ENCODE assay signal across 1 cellular context in genomic region chr20:13626724-13627123, GRCh38.
TF ChIP-seq lines count a peak whose summit lies in the region.

No MANE protein-coding gene starts in this region.

TF ChIP-seq in WTC11, 78 proteins besides CTCF, POLR2A, EP300 and RAD21 (continued from another document):
- TF ChIP-seq, protein P1, sequence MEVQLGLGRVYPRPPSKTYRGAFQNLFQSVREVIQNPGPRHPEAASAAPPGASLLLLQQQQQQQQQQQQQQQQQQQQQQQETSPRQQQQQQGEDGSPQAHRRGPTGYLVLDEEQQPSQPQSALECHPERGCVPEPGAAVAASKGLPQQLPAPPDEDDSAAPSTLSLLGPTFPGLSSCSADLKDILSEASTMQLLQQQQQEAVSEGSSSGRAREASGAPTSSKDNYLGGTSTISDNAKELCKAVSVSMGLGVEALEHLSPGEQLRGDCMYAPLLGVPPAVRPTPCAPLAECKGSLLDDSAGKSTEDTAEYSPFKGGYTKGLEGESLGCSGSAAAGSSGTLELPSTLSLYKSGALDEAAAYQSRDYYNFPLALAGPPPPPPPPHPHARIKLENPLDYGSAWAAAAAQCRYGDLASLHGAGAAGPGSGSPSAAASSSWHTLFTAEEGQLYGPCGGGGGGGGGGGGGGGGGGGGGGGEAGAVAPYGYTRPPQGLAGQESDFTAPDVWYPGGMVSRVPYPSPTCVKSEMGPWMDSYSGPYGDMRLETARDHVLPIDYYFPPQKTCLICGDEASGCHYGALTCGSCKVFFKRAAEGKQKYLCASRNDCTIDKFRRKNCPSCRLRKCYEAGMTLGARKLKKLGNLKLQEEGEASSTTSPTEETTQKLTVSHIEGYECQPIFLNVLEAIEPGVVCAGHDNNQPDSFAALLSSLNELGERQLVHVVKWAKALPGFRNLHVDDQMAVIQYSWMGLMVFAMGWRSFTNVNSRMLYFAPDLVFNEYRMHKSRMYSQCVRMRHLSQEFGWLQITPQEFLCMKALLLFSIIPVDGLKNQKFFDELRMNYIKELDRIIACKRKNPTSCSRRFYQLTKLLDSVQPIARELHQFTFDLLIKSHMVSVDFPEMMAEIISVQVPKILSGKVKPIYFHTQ (CRISPR knock-in tag; IDR thresholded peaks at IDR 0.05), result no peak
- TF ChIP-seq STAT6 (CRISPR knock-in tag; conservative IDR thresholded peaks at IDR 0.05; ENCODE audit: low read depth) (no peak), SOX15 (CRISPR knock-in tag; IDR thresholded peaks at IDR 0.05) (no peak), PRDM15 (CRISPR knock-in tag; IDR thresholded peaks at IDR 0.05) (no peak), KAT7 (CRISPR knock-in tag; IDR thresholded peaks at IDR 0.05; ENCODE audit: borderline replicate concordance) (no peak), ESRRA (CRISPR knock-in tag; IDR thresholded peaks at IDR 0.05; ENCODE audit: borderline replicate concordance) (no peak), GABPB1 (CRISPR knock-in tag; IDR thresholded peaks at IDR 0.05) (no peak), ARID4B (CRISPR knock-in tag; IDR thresholded peaks at IDR 0.05; ENCODE audit: borderline replicate concordance) (no peak), E2F1 (CRISPR knock-in tag; IDR thresholded peaks at IDR 0.05) (no peak)
- TF ChIP-seq, protein P2, sequence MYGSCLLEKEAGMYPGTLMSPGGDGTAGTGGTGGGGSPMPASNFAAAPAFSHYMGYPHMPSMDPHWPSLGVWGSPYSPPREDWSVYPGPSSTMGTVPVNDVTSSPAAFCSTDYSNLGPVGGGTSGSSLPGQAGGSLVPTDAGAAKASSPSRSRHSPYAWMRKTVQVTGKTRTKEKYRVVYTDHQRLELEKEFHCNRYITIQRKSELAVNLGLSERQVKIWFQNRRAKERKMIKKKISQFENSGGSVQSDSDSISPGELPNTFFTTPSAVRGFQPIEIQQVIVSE (CRISPR knock-in tag; IDR thresholded peaks at IDR 0.05; ENCODE audit: borderline replicate concordance), result no peak
